In the genomic region with DNA sequence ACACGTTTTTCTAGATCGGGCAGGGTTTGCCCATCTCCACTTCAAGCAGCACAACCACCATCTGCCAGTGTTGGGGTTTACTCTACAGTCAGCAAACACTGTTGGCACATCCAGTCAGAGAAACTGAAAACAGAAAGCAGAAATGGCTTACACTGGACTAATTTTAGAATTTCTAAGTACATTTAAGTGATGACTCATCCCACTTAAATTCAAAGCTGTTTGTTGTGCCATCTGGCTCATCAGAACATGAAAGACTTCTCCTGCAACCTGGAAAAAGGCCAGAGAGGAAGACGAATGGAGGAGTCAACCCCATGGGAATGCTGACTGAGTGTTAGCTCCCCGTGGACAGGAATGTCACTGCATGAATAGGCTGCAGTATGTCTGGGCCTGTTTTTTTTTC, we compare ENCODE assay signal across 8 cellular contexts. TPM values are rescaled to one million over a fixed set of nuclear protein-coding genes. Genes with fewer than 3 reads are reported as not detected.
DNase-seq lines count a peak whose midpoint lies in the region; ATAC-seq and TF ChIP-seq lines count a peak whose summit lies in the region.

No MANE protein-coding gene starts in this region.

- TF ChIP-seq CTCF in WERI-Rb-1 (IDR thresholded peaks at IDR 0.05; ENCODE audit: low read depth, low read length) = no peak

- no peak overlapping the region for H3K27ac Mint-ChIP-seq in effector memory CD8-positive, alpha-beta T cell

- H3K4me3 Mint-ChIP-seq in effector memory CD8-positive, alpha-beta T cell = no peak overlapping the region

- H3K27ac ChIP-seq in WERI-Rb-1 (no peak overlapping the region), skin epidermis (peak overlapping the region in 12 of 21 experiments; percentile 19 to 72 (median 38))

- in situ Hi-C loops in Caki2 (cut with HindIII; ENCODE audit: low pct_unique_long_range_greater_than_20kb, low sequenced_read_pairs) = no loop called here

- peak; percentile 82 for ATAC-seq in GM19025 (IDR thresholded peaks at IDR 0.05; ENCODE audit: low read depth, unreplicated experiment)
- ATAC-seq in HG03045 (IDR thresholded peaks at IDR 0.05; ENCODE audit: unreplicated experiment) = peak; percentile 83
- ATAC-seq in effector memory CD8-positive, alpha-beta T cell (replicated peaks) = no peak

- no peaks in the 10 kb centered on the region for H3K36me3 Mint-ChIP-seq in effector memory CD8-positive, alpha-beta T cell (ENCODE audit: insufficient read depth)

- no peaks in the 10 kb centered on the region for H3K9me3 Mint-ChIP-seq in effector memory CD8-positive, alpha-beta T cell

- no peaks in the 10 kb centered on the region for H3K9me3 ChIP-seq in WERI-Rb-1 (ENCODE audit: severe bottlenecking)

- H3K4me1 Mint-ChIP-seq in effector memory CD8-positive, alpha-beta T cell (ENCODE audit: low read depth in 2 of 2) = no peaks in the 10 kb centered on the region

- H3K27me3 ChIP-seq in WERI-Rb-1 (ENCODE audit: insufficient read depth, low read depth, severe bottlenecking) = peaks cover 3% of the 10 kb centered on the region

- DNase-seq in Caki2 (ENCODE audit: low read depth) (peak; percentile 86), NCI-H2029 (lab: John Stamatoyannopoulos, UW) (peak; percentile 99), WERI-Rb-1 (peak; percentile 29), glomerular endothelial cell (ENCODE audit: extremely low read depth, low read depth, low spot score) (peak; percentile 93)
- no peak for DNase-seq in effector memory CD8-positive, alpha-beta T cell

- H3K4me3 ChIP-seq in WERI-Rb-1 (ENCODE audit: low read depth, low read length) (no peak overlapping the region), skin epidermis (no peak overlapping the region)

- H3K27me3 Mint-ChIP-seq in effector memory CD8-positive, alpha-beta T cell = peaks cover 5 to 25% of the 10 kb centered on the region in 2 donors

- H3K36me3 ChIP-seq in WERI-Rb-1 = no peaks in the 10 kb centered on the region

RNA-seq across cellular contexts. Expression of gene FAM209B, which starts 21.8 kb away (rescaled TPM):
- total RNA-seq in Caki2 (2014; rRNA removed; shearing (Covaris generic); ENCODE audit: low replicate concordance) = not detected in 2 replicates
- total RNA-seq in glomerular endothelial cell = not detected in 2 replicates

RNA-seq across cellular contexts. Expression of gene FAM209A, which starts 30.3 kb away (rescaled TPM):
- total RNA-seq in Caki2 (2014; rRNA removed; shearing (Covaris generic); ENCODE audit: low replicate concordance) = not detected in 2 replicates
- not detected in 2 replicates for total RNA-seq in glomerular endothelial cell

Comparison
In these comparisons a context has a peak if more than half of its experiments do, and no peak if none do; other contexts are left out.
1. DNase-seq: peak in Caki2 (single experiment), NCI-H2029 (single experiment), WERI-Rb-1 (single experiment) and glomerular endothelial cell (single experiment); none in effector memory CD8-positive, alpha-beta T cell (0 of 3).